Comparison of ENCODE assay signal across 1 cellular context in the genomic region with DNA sequence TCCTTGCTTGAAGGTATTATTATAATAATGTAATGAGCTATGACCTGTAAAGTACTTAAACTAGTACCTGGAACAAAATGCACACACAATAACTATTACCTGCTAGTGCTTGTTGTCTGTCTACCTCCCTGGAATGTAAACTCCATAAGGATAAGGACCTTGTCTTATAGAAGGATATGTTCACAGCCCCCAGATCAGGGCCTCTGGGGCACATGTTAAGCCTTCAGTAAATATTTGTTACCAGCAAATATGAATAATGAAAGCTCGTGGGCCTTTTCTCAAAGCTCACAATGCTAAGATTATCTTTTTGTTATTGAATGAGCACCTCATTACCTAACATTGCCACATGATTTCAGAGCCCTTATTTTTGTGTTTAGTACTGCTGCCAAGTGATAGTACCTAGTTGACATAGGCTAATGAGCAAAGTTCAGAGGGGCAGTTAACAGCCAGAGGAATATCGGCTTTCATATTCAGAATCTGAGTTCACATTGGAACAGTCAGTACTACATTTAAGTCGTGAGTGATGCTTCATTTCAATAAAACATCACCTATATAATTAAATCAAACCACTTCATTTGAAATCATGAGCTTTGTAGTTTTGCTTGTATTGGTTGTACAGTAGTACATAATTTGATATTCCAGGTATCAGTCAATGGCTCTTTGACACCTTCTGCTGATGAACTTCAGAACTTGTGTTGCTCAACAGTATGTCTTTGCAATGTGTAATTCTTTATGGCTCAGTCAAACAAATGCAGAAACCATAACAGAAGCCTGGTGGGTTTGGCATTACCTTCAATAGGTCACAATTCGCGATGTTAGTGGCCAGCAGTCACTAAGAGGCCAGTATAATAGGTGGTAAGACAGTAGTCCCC.
TF ChIP-seq lines count a peak whose summit lies in the region.

No MANE protein-coding gene starts in this region.

TF ChIP-seq in HepG2, 621 proteins besides CTCF, POLR2A, EP300 and RAD21 (continued from another document and continues in another):
- TF ChIP-seq ZNF567 (CRISPR knock-in tag; IDR thresholded peaks at IDR 0.05; ENCODE audit: borderline replicate concordance) (0 out of 2 replicates have a peak, but pooled peaks have one; percentile 45), RFXAP (CRISPR knock-in tag; IDR thresholded peaks at IDR 0.05; ENCODE audit: borderline replicate concordance) (peak; percentile 45; the same call in 1 of the 2 replicates), ZSCAN30 (CRISPR knock-in tag; IDR thresholded peaks at IDR 0.05) (no peak), CENPX (CRISPR knock-in tag; IDR thresholded peaks at IDR 0.05) (no peak), ZNF253 (CRISPR knock-in tag; IDR thresholded peaks at IDR 0.05; ENCODE audit: borderline replicate concordance) (no peak), CEBPB (IDR thresholded peaks at IDR 0.05; ENCODE audit: borderline replicate concordance, low read depth, low read length) (peak; percentile 97), MTF1 (CRISPR knock-in tag; IDR thresholded peaks at IDR 0.05) (no peak), PHF5A (CRISPR knock-in tag; IDR thresholded peaks at IDR 0.05; ENCODE audit: low read depth, unreplicated experiment) (peak; percentile 29), ZNF878 (CRISPR knock-in tag; IDR thresholded peaks at IDR 0.05) (0 out of 2 replicates have a peak, but pooled peaks have one; percentile 72), KLF9 (CRISPR knock-in tag; IDR thresholded peaks at IDR 0.05; ENCODE audit: low read depth) (no peak), PRPF4 (IDR thresholded peaks at IDR 0.05; ENCODE audit: low read depth, low read length, poor library complexity, severe bottlenecking) (no peak), HIVEP1 (CRISPR knock-in tag; IDR thresholded peaks at IDR 0.05) (no peak), ZFP36 (IDR thresholded peaks at IDR 0.05; ENCODE audit: borderline replicate concordance, low read depth, low read length, partially characterized antibody) (peak; percentile 56), JDP2 (CRISPR knock-in tag; IDR thresholded peaks at IDR 0.05; ENCODE audit: borderline replicate concordance) (no peak; the same call in 1 of the 2 replicates), RELA (CRISPR knock-in tag; IDR thresholded peaks at IDR 0.05) (no peak), DMAP1 (CRISPR knock-in tag; IDR thresholded peaks at IDR 0.05) (0 out of 2 replicates have a peak, but pooled peaks have one; percentile 56), CCDC6 (CRISPR knock-in tag; IDR thresholded peaks at IDR 0.05) (no peak), SIN3A (IDR thresholded peaks at IDR 0.05; ENCODE audit: borderline replicate concordance, low read depth, low read length) (peak; percentile 78; the same call in 1 of the 2 replicates), ZSCAN31 (CRISPR knock-in tag; IDR thresholded peaks at IDR 0.05; ENCODE audit: low read depth) (peak; percentile 88), ESRRA (CRISPR knock-in tag; IDR thresholded peaks at IDR 0.05; ENCODE audit: low read depth) (peak; percentile 82; the same call in 1 of the 2 replicates), GZF1 (CRISPR knock-in tag; IDR thresholded peaks at IDR 0.05) (no peak)
- TF ChIP-seq, protein P1, sequence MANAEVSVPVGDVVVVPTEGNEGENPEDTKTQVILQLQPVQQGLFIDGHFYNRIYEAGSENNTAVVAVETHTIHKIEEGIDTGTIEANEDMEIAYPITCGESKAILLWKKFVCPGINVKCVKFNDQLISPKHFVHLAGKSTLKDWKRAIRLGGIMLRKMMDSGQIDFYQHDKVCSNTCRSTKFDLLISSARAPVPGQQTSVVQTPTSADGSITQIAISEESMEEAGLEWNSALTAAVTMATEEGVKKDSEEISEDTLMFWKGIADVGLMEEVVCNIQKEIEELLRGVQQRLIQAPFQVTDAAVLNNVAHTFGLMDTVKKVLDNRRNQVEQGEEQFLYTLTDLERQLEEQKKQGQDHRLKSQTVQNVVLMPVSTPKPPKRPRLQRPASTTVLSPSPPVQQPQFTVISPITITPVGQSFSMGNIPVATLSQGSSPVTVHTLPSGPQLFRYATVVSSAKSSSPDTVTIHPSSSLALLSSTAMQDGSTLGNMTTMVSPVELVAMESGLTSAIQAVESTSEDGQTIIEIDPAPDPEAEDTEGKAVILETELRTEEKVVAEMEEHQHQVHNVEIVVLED (CRISPR knock-in tag; IDR thresholded peaks at IDR 0.05; ENCODE audit: borderline replicate concordance): peak; percentile 26; the same call in 1 of the 2 replicates
- TF ChIP-seq, protein P2, sequence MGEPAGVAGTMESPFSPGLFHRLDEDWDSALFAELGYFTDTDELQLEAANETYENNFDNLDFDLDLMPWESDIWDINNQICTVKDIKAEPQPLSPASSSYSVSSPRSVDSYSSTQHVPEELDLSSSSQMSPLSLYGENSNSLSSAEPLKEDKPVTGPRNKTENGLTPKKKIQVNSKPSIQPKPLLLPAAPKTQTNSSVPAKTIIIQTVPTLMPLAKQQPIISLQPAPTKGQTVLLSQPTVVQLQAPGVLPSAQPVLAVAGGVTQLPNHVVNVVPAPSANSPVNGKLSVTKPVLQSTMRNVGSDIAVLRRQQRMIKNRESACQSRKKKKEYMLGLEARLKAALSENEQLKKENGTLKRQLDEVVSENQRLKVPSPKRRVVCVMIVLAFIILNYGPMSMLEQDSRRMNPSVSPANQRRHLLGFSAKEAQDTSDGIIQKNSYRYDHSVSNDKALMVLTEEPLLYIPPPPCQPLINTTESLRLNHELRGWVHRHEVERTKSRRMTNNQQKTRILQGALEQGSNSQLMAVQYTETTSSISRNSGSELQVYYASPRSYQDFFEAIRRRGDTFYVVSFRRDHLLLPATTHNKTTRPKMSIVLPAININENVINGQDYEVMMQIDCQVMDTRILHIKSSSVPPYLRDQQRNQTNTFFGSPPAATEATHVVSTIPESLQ (CRISPR knock-in tag; conservative IDR thresholded peaks at IDR 0.05): peak; percentile 88; the same call in 1 of the 2 replicates
- TF ChIP-seq, protein P3, sequence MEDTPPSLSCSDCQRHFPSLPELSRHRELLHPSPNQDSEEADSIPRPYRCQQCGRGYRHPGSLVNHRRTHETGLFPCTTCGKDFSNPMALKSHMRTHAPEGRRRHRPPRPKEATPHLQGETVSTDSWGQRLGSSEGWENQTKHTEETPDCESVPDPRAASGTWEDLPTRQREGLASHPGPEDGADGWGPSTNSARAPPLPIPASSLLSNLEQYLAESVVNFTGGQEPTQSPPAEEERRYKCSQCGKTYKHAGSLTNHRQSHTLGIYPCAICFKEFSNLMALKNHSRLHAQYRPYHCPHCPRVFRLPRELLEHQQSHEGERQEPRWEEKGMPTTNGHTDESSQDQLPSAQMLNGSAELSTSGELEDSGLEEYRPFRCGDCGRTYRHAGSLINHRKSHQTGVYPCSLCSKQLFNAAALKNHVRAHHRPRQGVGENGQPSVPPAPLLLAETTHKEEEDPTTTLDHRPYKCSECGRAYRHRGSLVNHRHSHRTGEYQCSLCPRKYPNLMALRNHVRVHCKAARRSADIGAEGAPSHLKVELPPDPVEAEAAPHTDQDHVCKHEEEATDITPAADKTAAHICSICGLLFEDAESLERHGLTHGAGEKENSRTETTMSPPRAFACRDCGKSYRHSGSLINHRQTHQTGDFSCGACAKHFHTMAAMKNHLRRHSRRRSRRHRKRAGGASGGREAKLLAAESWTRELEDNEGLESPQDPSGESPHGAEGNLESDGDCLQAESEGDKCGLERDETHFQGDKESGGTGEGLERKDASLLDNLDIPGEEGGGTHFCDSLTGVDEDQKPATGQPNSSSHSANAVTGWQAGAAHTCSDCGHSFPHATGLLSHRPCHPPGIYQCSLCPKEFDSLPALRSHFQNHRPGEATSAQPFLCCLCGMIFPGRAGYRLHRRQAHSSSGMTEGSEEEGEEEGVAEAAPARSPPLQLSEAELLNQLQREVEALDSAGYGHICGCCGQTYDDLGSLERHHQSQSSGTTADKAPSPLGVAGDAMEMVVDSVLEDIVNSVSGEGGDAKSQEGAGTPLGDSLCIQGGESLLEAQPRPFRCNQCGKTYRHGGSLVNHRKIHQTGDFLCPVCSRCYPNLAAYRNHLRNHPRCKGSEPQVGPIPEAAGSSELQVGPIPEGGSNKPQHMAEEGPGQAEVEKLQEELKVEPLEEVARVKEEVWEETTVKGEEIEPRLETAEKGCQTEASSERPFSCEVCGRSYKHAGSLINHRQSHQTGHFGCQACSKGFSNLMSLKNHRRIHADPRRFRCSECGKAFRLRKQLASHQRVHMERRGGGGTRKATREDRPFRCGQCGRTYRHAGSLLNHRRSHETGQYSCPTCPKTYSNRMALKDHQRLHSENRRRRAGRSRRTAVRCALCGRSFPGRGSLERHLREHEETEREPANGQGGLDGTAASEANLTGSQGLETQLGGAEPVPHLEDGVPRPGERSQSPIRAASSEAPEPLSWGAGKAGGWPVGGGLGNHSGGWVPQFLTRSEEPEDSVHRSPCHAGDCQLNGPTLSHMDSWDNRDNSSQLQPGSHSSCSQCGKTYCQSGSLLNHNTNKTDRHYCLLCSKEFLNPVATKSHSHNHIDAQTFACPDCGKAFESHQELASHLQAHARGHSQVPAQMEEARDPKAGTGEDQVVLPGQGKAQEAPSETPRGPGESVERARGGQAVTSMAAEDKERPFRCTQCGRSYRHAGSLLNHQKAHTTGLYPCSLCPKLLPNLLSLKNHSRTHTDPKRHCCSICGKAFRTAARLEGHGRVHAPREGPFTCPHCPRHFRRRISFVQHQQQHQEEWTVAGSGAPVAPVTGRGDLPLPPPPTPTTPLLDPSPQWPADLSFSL (CRISPR knock-in tag; IDR thresholded peaks at IDR 0.05): peak; percentile 63
- TF ChIP-seq, protein P4, sequence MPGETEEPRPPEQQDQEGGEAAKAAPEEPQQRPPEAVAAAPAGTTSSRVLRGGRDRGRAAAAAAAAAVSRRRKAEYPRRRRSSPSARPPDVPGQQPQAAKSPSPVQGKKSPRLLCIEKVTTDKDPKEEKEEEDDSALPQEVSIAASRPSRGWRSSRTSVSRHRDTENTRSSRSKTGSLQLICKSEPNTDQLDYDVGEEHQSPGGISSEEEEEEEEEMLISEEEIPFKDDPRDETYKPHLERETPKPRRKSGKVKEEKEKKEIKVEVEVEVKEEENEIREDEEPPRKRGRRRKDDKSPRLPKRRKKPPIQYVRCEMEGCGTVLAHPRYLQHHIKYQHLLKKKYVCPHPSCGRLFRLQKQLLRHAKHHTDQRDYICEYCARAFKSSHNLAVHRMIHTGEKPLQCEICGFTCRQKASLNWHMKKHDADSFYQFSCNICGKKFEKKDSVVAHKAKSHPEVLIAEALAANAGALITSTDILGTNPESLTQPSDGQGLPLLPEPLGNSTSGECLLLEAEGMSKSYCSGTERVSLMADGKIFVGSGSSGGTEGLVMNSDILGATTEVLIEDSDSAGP (CRISPR knock-in tag; IDR thresholded peaks at IDR 0.05; ENCODE audit: borderline replicate concordance): no peak
- TF ChIP-seq, protein P5, sequence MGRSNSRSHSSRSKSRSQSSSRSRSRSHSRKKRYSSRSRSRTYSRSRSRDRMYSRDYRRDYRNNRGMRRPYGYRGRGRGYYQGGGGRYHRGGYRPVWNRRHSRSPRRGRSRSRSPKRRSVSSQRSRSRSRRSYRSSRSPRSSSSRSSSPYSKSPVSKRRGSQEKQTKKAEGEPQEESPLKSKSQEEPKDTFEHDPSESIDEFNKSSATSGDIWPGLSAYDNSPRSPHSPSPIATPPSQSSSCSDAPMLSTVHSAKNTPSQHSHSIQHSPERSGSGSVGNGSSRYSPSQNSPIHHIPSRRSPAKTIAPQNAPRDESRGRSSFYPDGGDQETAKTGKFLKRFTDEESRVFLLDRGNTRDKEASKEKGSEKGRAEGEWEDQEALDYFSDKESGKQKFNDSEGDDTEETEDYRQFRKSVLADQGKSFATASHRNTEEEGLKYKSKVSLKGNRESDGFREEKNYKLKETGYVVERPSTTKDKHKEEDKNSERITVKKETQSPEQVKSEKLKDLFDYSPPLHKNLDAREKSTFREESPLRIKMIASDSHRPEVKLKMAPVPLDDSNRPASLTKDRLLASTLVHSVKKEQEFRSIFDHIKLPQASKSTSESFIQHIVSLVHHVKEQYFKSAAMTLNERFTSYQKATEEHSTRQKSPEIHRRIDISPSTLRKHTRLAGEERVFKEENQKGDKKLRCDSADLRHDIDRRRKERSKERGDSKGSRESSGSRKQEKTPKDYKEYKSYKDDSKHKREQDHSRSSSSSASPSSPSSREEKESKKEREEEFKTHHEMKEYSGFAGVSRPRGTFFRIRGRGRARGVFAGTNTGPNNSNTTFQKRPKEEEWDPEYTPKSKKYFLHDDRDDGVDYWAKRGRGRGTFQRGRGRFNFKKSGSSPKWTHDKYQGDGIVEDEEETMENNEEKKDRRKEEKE (IDR thresholded peaks at IDR 0.05): no peak
- TF ChIP-seq, protein P6, sequence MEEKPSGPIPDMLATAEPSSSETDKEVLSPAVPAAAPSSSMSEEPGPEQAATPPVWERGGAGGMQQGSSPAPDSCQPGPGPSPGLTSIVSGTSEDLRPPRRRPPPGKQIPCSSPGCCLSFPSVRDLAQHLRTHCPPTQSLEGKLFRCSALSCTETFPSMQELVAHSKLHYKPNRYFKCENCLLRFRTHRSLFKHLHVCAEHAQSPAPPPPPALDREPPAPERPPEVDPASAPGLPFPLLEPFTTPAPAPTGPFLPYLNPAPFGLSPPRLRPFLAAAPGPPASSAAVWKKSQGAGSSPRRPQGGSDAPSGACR (CRISPR knock-in tag; IDR thresholded peaks at IDR 0.05): peak; percentile 81
- TF ChIP-seq, protein P7, sequence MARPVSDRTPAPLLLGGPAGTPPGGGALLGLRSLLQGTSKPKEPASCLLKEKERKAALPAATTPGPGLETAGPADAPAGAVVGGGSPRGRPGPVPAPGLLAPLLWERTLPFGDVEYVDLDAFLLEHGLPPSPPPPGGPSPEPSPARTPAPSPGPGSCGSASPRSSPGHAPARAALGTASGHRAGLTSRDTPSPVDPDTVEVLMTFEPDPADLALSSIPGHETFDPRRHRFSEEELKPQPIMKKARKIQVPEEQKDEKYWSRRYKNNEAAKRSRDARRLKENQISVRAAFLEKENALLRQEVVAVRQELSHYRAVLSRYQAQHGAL (CRISPR knock-in tag; IDR thresholded peaks at IDR 0.05; ENCODE audit: not compliant biosample characterization): no peak
- TF ChIP-seq, protein P8, sequence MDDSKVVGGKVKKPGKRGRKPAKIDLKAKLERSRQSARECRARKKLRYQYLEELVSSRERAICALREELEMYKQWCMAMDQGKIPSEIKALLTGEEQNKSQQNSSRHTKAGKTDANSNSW (CRISPR knock-in tag; IDR thresholded peaks at IDR 0.05; ENCODE audit: borderline replicate concordance): no peak
- TF ChIP-seq, protein P9, sequence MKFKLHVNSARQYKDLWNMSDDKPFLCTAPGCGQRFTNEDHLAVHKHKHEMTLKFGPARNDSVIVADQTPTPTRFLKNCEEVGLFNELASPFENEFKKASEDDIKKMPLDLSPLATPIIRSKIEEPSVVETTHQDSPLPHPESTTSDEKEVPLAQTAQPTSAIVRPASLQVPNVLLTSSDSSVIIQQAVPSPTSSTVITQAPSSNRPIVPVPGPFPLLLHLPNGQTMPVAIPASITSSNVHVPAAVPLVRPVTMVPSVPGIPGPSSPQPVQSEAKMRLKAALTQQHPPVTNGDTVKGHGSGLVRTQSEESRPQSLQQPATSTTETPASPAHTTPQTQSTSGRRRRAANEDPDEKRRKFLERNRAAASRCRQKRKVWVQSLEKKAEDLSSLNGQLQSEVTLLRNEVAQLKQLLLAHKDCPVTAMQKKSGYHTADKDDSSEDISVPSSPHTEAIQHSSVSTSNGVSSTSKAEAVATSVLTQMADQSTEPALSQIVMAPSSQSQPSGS (CRISPR knock-in tag; IDR thresholded peaks at IDR 0.05): peak; percentile 79
- TF ChIP-seq, protein P10, sequence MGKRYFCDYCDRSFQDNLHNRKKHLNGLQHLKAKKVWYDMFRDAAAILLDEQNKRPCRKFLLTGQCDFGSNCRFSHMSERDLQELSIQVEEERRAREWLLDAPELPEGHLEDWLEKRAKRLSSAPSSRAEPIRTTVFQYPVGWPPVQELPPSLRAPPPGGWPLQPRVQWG (CRISPR knock-in tag; IDR thresholded peaks at IDR 0.05; ENCODE audit: borderline replicate concordance, low read depth): no peak
